Comparison of ENCODE assay signal across 9 cellular contexts in the genomic region with DNA sequence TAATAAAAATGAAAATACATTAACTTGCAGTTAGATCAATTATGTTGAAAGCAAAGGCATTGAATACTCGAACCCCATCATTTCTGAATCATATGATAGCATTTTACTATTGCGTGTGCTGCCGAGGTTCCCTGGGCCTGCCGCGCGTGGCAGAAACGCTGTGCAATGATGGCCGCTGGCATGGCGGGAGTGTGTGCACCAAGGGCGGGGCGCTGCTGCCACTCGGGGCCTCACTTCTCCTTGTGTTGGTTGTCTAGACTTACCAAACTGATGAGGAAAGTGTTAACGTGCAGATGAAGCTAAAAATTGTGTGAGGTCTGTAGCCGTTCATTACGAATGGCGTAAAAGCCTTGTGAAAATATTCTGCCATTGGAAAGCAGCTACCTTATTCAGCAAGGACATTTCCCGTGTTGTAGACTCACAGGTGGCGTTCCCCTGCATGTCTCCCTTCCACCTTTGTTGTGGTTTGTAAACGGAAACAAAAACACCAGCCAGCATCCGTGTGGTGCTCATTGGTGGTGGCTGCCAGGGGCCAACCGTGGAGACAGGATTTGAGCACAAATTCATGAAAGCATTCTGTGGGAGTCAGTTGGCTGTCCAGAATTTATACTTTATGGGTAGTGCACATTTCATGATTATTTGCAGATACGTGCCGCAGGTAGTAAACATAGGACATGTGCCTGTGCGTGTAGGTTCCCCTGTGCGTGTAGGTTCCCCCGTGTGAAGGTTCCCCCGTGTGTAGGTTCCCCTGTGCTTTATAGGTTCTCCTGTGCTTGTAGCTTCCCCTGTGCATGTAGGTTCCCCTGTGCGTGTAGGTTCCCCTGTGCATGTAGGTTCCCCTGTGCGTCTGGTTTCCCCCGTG. TPM values are rescaled to one million over a fixed set of nuclear protein-coding genes. Genes with fewer than 3 reads are reported as not detected.
DNase-seq lines count a peak whose midpoint lies in the region; ATAC-seq and TF ChIP-seq lines count a peak whose summit lies in the region.
"Had no signal": no experiment of that assay in that cellular context is flagged by ENCODE, and none has a peak within 500 bp of the region (broad histone marks: within the 10 kb centered on the region; RNA-seq: fewer than 3 reads in every experiment).

No MANE protein-coding gene starts in this region.

- H3K4me1 ChIP-seq in lower lobe of right lung: peaks cover 44% of the 10 kb centered on the region

- H3K36me3 ChIP-seq in lower lobe of right lung: no peaks in the 10 kb centered on the region

- peak; percentile 63 for ATAC-seq in activated CD8-positive, alpha-beta memory T cell treated with anti-CD3 and anti-CD28 coated beads, Interleukin-2, amount 10 ng/mL, durations not matched to agents 7 days and 5 days
- ATAC-seq in lower lobe of right lung: peak in 1 of 2 donors; percentile 40
- ATAC-seq in stimulated activated naive CD8-positive, alpha-beta T cell treated with anti-CD3 and anti-CD28 coated beads, Interleukin-15, Interleukin-2, amounts not matched to agents 100 U/mL and 50 U/mL, for 24 hours: peak; percentile 78
- no peak for ATAC-seq in HG02588 (IDR thresholded peaks at IDR 0.05; ENCODE audit: unreplicated experiment)

- H3K4me3 ChIP-seq in Jurkat, Clone E6-1 (ENCODE audit: low read length): peak overlapping the region; percentile 71
- H3K4me3 ChIP-seq in lower lobe of right lung: peak overlapping the region; percentile 38

- no peaks in the 10 kb centered on the region for H3K27me3 ChIP-seq in lower lobe of right lung (ENCODE audit: low read depth)

- peak overlapping the region; percentile 82 for H3K4me3 Mint-ChIP-seq in activated CD8-positive, alpha-beta memory T cell treated with anti-CD3 and anti-CD28 coated beads, Interleukin-2, amount 10 ng/mL, durations not matched to agents 7 days and 5 days

- intact Hi-C loops in lower lobe of right lung (cut with DNase I): no loop called here

- CTCF ChIA-PET in activated CD8-positive, alpha-beta memory T cell treated with anti-CD3 and anti-CD28 coated beads, Interleukin-2, amount 10 ng/mL, durations not matched to agents 7 days and 5 days (lab: Charles Lee): interaction anchor here (1.0 to 4.7 kb wide), 4 partner anchors 11 to 51 kb away, joined by 3 to 23 read pairs (median 6); no protein-coding TSS in a partner anchor

- no peaks in the 10 kb centered on the region for H3K9me3 Mint-ChIP-seq in activated CD8-positive, alpha-beta memory T cell treated with anti-CD3 and anti-CD28 coated beads, Interleukin-2, amount 10 ng/mL, durations not matched to agents 7 days and 5 days (ENCODE audit: low read depth)

- peak; percentile 98 for DNase-seq in Jurkat, Clone E6-1 (ENCODE audit: low read depth, low spot score)
- peak; percentile 85 for DNase-seq in activated CD8-positive, alpha-beta memory T cell treated with anti-CD3 and anti-CD28 coated beads, Interleukin-2, amount 10 ng/mL, durations not matched to agents 7 days and 5 days
- peak; percentile 62 for DNase-seq in lower lobe of right lung
- peak; percentile 61 for DNase-seq in stimulated activated naive CD8-positive, alpha-beta T cell treated with anti-CD3 and anti-CD28 coated beads, Interleukin-15, Interleukin-2, amounts not matched to agents 100 U/mL and 50 U/mL, for 24 hours
- no peak for DNase-seq in nucleus accumbens (lab: John Stamatoyannopoulos, UW)
- DNase-seq in NCI-H146 treated with DMSO at 0.1 percent for 48 hours (lab: John Stamatoyannopoulos, UW; ENCODE audit: unreplicated experiment): no peak
- no peak for DNase-seq in NCI-H1417 treated with DMSO at 0.1 percent for 48 hours (lab: John Stamatoyannopoulos, UW)

- H3K27ac Mint-ChIP-seq in activated CD8-positive, alpha-beta memory T cell treated with anti-CD3 and anti-CD28 coated beads, Interleukin-2, amount 10 ng/mL, durations not matched to agents 7 days and 5 days: peak overlapping the region; percentile 94

- H3K36me3 Mint-ChIP-seq in activated CD8-positive, alpha-beta memory T cell treated with anti-CD3 and anti-CD28 coated beads, Interleukin-2, amount 10 ng/mL, durations not matched to agents 7 days and 5 days: no peaks in the 10 kb centered on the region

- H3K4me1 Mint-ChIP-seq in activated CD8-positive, alpha-beta memory T cell treated with anti-CD3 and anti-CD28 coated beads, Interleukin-2, amount 10 ng/mL, durations not matched to agents 7 days and 5 days: peaks cover 39% of the 10 kb centered on the region

- H3K27ac ChIP-seq in lower lobe of right lung: peak overlapping the region; percentile 53
- H3K27ac ChIP-seq: KMS-11 had no signal

- TF ChIP-seq CTCF in lower lobe of right lung (IDR thresholded peaks at IDR 0.05): no peak

- no peaks in the 10 kb centered on the region for H3K9me3 ChIP-seq in lower lobe of right lung

- H3K27me3 Mint-ChIP-seq in activated CD8-positive, alpha-beta memory T cell treated with anti-CD3 and anti-CD28 coated beads, Interleukin-2, amount 10 ng/mL, durations not matched to agents 7 days and 5 days: no peaks in the 10 kb centered on the region

RNA-seq across cellular contexts. Expression of a gene that starts 5.9 kb away (rescaled TPM):
- 47.0 TPM for polyA plus RNA-seq in Jurkat, Clone E6-1 (2012; ENCODE audit: insufficient read depth, insufficient read length)
- 10 to 100 TPM; 35.4 to 44.6 TPM for total RNA-seq in activated CD8-positive, alpha-beta memory T cell treated with anti-CD3 and anti-CD28 coated beads, Interleukin-2, amount 10 ng/mL, durations not matched to agents 7 days and 5 days
- 58.1 TPM for total RNA-seq in lower lobe of right lung

Comparison
In these comparisons a context has a peak if more than half of its experiments do, and no peak if none do; other contexts are left out.
1. DNase-seq: peak in Jurkat, Clone E6-1 (single experiment), activated CD8-positive, alpha-beta memory T cell treated with anti-CD3 and anti-CD28 coated beads, Interleukin-2, amount 10 ng/mL, durations not matched to agents 7 days and 5 days (single experiment), lower lobe of right lung (single experiment) and stimulated activated naive CD8-positive, alpha-beta T cell treated with anti-CD3 and anti-CD28 coated beads, Interleukin-15, Interleukin-2, amounts not matched to agents 100 U/mL and 50 U/mL, for 24 hours (single experiment); none in nucleus accumbens (0 of 56), NCI-H146 treated with DMSO at 0.1 percent for 48 hours (single experiment) and NCI-H1417 treated with DMSO at 0.1 percent for 48 hours (single experiment).